1 cellular context compared by ENCODE assay signal in genomic region chr3:14620512-14620911, GRCh38.
TF ChIP-seq lines count a peak whose summit lies in the region.

No MANE protein-coding gene starts in this region.

TF ChIP-seq in neural cell, 6 proteins besides CTCF, POLR2A, EP300 and RAD21:
- TF ChIP-seq TAF1 (IDR thresholded peaks at IDR 0.05; ENCODE audit: low read depth): no peak
- no peak for TF ChIP-seq MXI1 (conservative IDR thresholded peaks at IDR 0.05; ENCODE audit: poor library complexity, severe bottlenecking)
- no peak for TF ChIP-seq POLR2AphosphoS5 (IDR thresholded peaks at IDR 0.05)
- TF ChIP-seq REST (IDR thresholded peaks at IDR 0.05; ENCODE audit: borderline replicate concordance): peak; percentile 97
TF ChIP-seq in neural cell: peak in this region for 1.
